In the genomic region with DNA sequence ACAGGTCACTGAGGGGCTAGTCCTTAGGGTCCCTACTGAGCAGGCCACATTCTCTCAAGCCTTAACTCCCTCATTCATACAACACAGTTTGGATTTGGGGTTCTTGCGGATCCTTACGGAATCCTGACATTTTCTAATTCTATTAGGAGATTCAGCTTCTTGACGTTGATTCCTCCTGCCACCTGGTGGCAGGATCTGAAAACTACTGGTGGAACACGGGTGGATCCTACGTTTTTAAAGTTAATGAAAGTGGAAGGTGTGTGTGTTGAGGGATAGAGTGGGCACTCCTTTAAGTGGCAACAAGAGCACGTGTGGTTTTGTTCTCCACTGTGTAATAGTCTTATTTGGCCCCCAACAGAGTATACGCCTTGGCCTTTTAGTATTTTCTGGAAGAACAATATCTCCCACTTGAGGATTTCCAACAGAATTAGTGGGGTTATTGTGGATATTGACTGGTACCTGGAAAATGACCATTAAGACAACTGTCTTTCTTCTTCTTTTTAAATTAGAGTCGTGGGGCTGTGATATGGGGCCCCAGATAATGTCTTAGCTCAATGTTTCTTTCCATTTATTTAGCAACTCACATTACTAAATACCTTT, we compare ENCODE assay signal across 1 cellular context.
TF ChIP-seq lines count a peak whose summit lies in the region.

No MANE protein-coding gene starts in this region.

TF ChIP-seq in GM12878, 131 proteins besides CTCF, POLR2A, EP300 and RAD21 (continued from another document):
- TF ChIP-seq POU2F2 (IDR thresholded peaks at IDR 0.05; ENCODE audit: borderline replicate concordance, low read depth, low read length) (no peak), ATF7 (IDR thresholded peaks at IDR 0.05; ENCODE audit: low read depth) (no peak), NR2C1 (IDR thresholded peaks at IDR 0.05) (no peak), IKZF2 (IDR thresholded peaks at IDR 0.05) (peak; percentile 35 to 44; a peak in 1 of 4 replicates), CBX3 (IDR thresholded peaks at IDR 0.05; ENCODE audit: borderline replicate concordance, low read depth) (no peak), E4F1 (IDR thresholded peaks at IDR 0.05; ENCODE audit: borderline replicate concordance, partially characterized antibody) (no peak), PBX3 (IDR thresholded peaks at IDR 0.05; ENCODE audit: insufficient replicate concordance, low read depth, low read length) (no peak), SIN3A (IDR thresholded peaks at IDR 0.05; ENCODE audit: low read depth, low read length) (no peak), BMI1 (IDR thresholded peaks at IDR 0.05; ENCODE audit: borderline replicate concordance) (no peak), BHLHE40 (IDR thresholded peaks at IDR 0.05; ENCODE audit: borderline replicate concordance in 1 of 2, low read depth in 2 of 2, low read length in 1 of 2) (peak in 1 of 2 experiments; percentile 28; a peak in 1 of 4 replicates), POLR2AphosphoS5 (IDR thresholded peaks at IDR 0.05; ENCODE audit: low read length) (no peak), FOS (IDR thresholded peaks at IDR 0.05; ENCODE audit: borderline replicate concordance, extremely low read depth, insufficient read length) (no peak), HDAC2 (IDR thresholded peaks at IDR 0.05) (no peak), SPI1 (IDR thresholded peaks at IDR 0.05; ENCODE audit: borderline replicate concordance, insufficient read depth, low read depth, low read length) (no peak), ZBED1 (IDR thresholded peaks at IDR 0.05; ENCODE audit: borderline replicate concordance) (no peak), RELA (IDR thresholded peaks at IDR 0.05; ENCODE audit: borderline replicate concordance, partially characterized antibody) (no peak), GABPA (IDR thresholded peaks at IDR 0.05; ENCODE audit: low read depth) (no peak)
